ENCODE assay signal across 14 cellular contexts in the genomic region with DNA sequence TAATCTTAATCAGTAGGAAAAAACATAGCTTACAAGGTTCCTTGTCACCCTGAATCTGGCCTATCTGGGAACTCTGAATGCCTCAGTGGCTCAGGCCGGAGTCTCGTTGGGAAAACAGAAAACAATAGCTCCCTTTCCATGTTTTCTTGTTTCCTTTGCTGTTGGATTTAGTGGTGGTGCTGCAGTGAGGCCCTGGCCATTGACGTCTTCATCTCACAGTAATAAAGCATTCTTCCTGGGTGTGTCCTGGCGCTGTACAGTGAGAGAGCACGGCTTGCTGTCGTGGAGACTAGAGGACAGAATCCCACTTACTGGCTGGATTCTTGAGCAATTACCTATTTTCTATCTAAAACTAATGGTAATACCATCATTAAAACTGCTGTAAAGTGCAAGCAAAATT. TPM values are rescaled to one million over a fixed set of nuclear protein-coding genes. Genes with fewer than 3 reads are reported as not detected.
A peak's percentile ranks its signal among the peaks of the same experiment; 100 is the strongest.
DNase-seq lines count a peak whose midpoint lies in the region; ATAC-seq and TF ChIP-seq lines count a peak whose summit lies in the region.
"Had no signal": no experiment of that assay in that cellular context is flagged by ENCODE, and none has a peak within 500 bp of the region (broad histone marks: within the 10 kb centered on the region; RNA-seq: fewer than 3 reads in every experiment).

No MANE protein-coding gene starts in this region.

- no peaks in the 10 kb centered on the region for H3K27me3 Mint-ChIP-seq in activated CD4-positive, alpha-beta T cell treated with anti-CD3 and anti-CD28 coated beads for 36 hours
- H3K27me3 Mint-ChIP-seq in central memory CD8-positive, alpha-beta T cell: no peaks in the 10 kb centered on the region
- H3K27me3 Mint-ChIP-seq in neural crest cell (ENCODE audit: low read depth): peaks cover 64% of the 10 kb centered on the region

- TF ChIP-seq CTCF in neural crest cell (conservative IDR thresholded peaks at IDR 0.05): no peak

- H3K27ac Mint-ChIP-seq in activated CD4-positive, alpha-beta T cell treated with anti-CD3 and anti-CD28 coated beads for 36 hours: peak overlapping the region; percentile 93
- peak overlapping the region; percentile 98 for H3K27ac Mint-ChIP-seq in central memory CD8-positive, alpha-beta T cell (ENCODE audit: low read depth)
- H3K27ac Mint-ChIP-seq in neural crest cell (ENCODE audit: unreplicated experiment): no peak overlapping the region
- H3K27ac Mint-ChIP-seq: nephron progenitor cell had no signal

- CTCF ChIA-PET in activated CD4-positive, alpha-beta T cell treated with anti-CD3 and anti-CD28 coated beads for 36 hours (lab: Charles Lee): interaction anchor here (0.6 to 2.1 kb wide), 8 partner anchors 10 to 248 kb away, joined by 3 to 7 read pairs (median 3); a partner anchor contains a TSS

- POLR2A ChIA-PET in activated CD4-positive, alpha-beta T cell treated with anti-CD3 and anti-CD28 coated beads for 36 hours (lab: Charles Lee): interaction anchor here (0.6 kb wide), 1 partner anchor 14 kb away, joined by 3 read pairs; no protein-coding TSS in a partner anchor

- intact Hi-C loops in activated CD4-positive, alpha-beta T cell treated with anti-CD3 and anti-CD28 coated beads for 36 hours (cut with DNase I, micrococcal nuclease): loop anchor here (2.0 to 10.0 kb wide), 10 partner anchors 73 to 1255 kb away; a partner anchor contains a TSS

- peak overlapping the region; percentile 98 for H3K4me3 Mint-ChIP-seq in activated CD4-positive, alpha-beta T cell treated with anti-CD3 and anti-CD28 coated beads for 36 hours
- H3K4me3 Mint-ChIP-seq in central memory CD8-positive, alpha-beta T cell: peak overlapping the region; percentile 97
- H3K4me3 Mint-ChIP-seq in neural crest cell: peak overlapping the region; percentile 45

- ATAC-seq in activated CD4-positive, alpha-beta T cell treated with anti-CD3 and anti-CD28 coated beads for 36 hours: no peak
- ATAC-seq in central memory CD8-positive, alpha-beta T cell (replicated peaks; ENCODE audit: extremely low read depth, poor library complexity, severe bottlenecking): no peak
- ATAC-seq in GM18873 (IDR thresholded peaks at IDR 0.05; ENCODE audit: low FRiP score, unreplicated experiment) (no peak), GM21367 (IDR thresholded peaks at IDR 0.05; ENCODE audit: unreplicated experiment) (no peak)
- ATAC-seq: GM12878 had no signal

- H3K4me1 Mint-ChIP-seq in activated CD4-positive, alpha-beta T cell treated with anti-CD3 and anti-CD28 coated beads for 36 hours: peaks cover 58% of the 10 kb centered on the region
- peaks cover 41% of the 10 kb centered on the region for H3K4me1 Mint-ChIP-seq in central memory CD8-positive, alpha-beta T cell
- H3K4me1 Mint-ChIP-seq in neural crest cell: peaks cover 28% of the 10 kb centered on the region

- peaks cover 25% of the 10 kb centered on the region for H3K36me3 Mint-ChIP-seq in activated CD4-positive, alpha-beta T cell treated with anti-CD3 and anti-CD28 coated beads for 36 hours (ENCODE audit: low read depth)
- peaks cover 36% of the 10 kb centered on the region for H3K36me3 Mint-ChIP-seq in central memory CD8-positive, alpha-beta T cell (ENCODE audit: insufficient read depth)
- peaks cover 2% of the 10 kb centered on the region for H3K36me3 Mint-ChIP-seq in neural crest cell (ENCODE audit: low read depth)

- peak; percentile 46 for DNase-seq in activated CD4-positive, alpha-beta T cell treated with anti-CD3 and anti-CD28 coated beads for 36 hours
- DNase-seq in activated CD4-positive, alpha-beta T cell treated with anti-CD3 and anti-CD28 coated beads, Interleukin-2, amount 50 U/mL, for 4 hours: no peak
- DNase-seq in NCI-H748 (lab: John Stamatoyannopoulos, UW; ENCODE audit: unreplicated experiment): peak; percentile 44
- DNase-seq in central memory CD8-positive, alpha-beta T cell (ENCODE audit: low spot score in 2 of 2): no peak
- DNase-seq in neural crest cell (ENCODE audit: low read depth, low spot score): no peak
- DNase-seq in kidney tubule cell (ENCODE audit: low spot score): no peak
- DNase-seq: ACHN, DMS79, HCEC 1CT, NCI-H1105 treated with DMSO at 0.1 percent for 48 hours had no signal

- no peaks in the 10 kb centered on the region for H3K9me3 Mint-ChIP-seq in activated CD4-positive, alpha-beta T cell treated with anti-CD3 and anti-CD28 coated beads for 36 hours (ENCODE audit: low read depth)
- no peaks in the 10 kb centered on the region for H3K9me3 Mint-ChIP-seq in central memory CD8-positive, alpha-beta T cell
- no peaks in the 10 kb centered on the region for H3K9me3 Mint-ChIP-seq in neural crest cell
- H3K9me3 Mint-ChIP-seq: nephron progenitor cell had no signal

RNA-seq across cellular contexts. Expression of a gene that starts 1.3 kb away (rescaled TPM):
- total RNA-seq in activated CD4-positive, alpha-beta T cell treated with anti-CD3 and anti-CD28 coated beads for 36 hours: 100 to 1,000 TPM; 158 to 165 TPM
- total RNA-seq in neural crest cell: 1.4 and 1.5 TPM in 2 replicates

Comparison
In these comparisons a context has a peak if more than half of its experiments do, and no peak if none do; other contexts are left out.
1. DNase-seq: peak in activated CD4-positive, alpha-beta T cell treated with anti-CD3 and anti-CD28 coated beads for 36 hours (single experiment) and NCI-H748 (single experiment); none in activated CD4-positive, alpha-beta T cell treated with anti-CD3 and anti-CD28 coated beads, Interleukin-2, amount 50 U/mL, for 4 hours (0 of 2), central memory CD8-positive, alpha-beta T cell (0 of 2), neural crest cell (single experiment) and kidney tubule cell (single experiment).
2. H3K4me3 Mint-ChIP-seq: peak in every context shown above with its lines; median percentile 98 in activated CD4-positive, alpha-beta T cell treated with anti-CD3 and anti-CD28 coated beads for 36 hours; 97 in central memory CD8-positive, alpha-beta T cell; 45 in neural crest cell.
3. RNA of a gene that starts 1.3 kb away (total RNA-seq): 158 to 165 TPM in activated CD4-positive, alpha-beta T cell treated with anti-CD3 and anti-CD28 coated beads for 36 hours; 1.4 to 1.5 TPM in neural crest cell; every median in the first group is over 10 times any median in the second.